ENCODE assay signal across 11 cellular contexts in genomic region chr2:36371070-36371962, GRCh38. TPM values are rescaled to one million over a fixed set of nuclear protein-coding genes. Genes with fewer than 3 reads are reported as not detected.
DNase-seq lines count a peak whose midpoint lies in the region; ATAC-seq and TF ChIP-seq lines count a peak whose summit lies in the region.
"Had no signal": no experiment of that assay in that cellular context is flagged by ENCODE, and none has a peak within 500 bp of the region (broad histone marks: within the 10 kb centered on the region; RNA-seq: fewer than 3 reads in every experiment).

No MANE protein-coding gene starts in this region.

- TF ChIP-seq CTCF in HCT116 (IDR thresholded peaks at IDR 0.05 in 2 of 3, conservative IDR thresholded peaks at IDR 0.05 in 1 of 3; ENCODE audit: borderline replicate concordance in 1 of 3, insufficient read depth in 1 of 3, low read depth in 2 of 3, low read length in 2 of 3), result no peak
- no peak for TF ChIP-seq CTCF in WI38 (IDR thresholded peaks at IDR 0.05; ENCODE audit: low read depth, low read length)
- TF ChIP-seq CTCF in hepatocyte (IDR thresholded peaks at IDR 0.05; ENCODE audit: poor library complexity), result no peak
- no peak for TF ChIP-seq CTCF in smooth muscle cell (IDR thresholded peaks at IDR 0.05; ENCODE audit: borderline replicate concordance, insufficient read depth, poor library complexity, severe bottlenecking)
- no peak for TF ChIP-seq CTCF in dorsolateral prefrontal cortex (IDR thresholded peaks at IDR 0.05 in 54 of 56, conservative IDR thresholded peaks at IDR 0.05 in 2 of 56; ENCODE audit: low read depth in 1 of 56, partially characterized antibody in 56 of 56)

- H3K27ac ChIP-seq in HCT116 (ENCODE audit: low read depth, low read length) (peak overlapping the region; percentile 64), hepatocyte (peak overlapping the region; percentile 21), smooth muscle cell (ENCODE audit: low read depth) (peak overlapping the region; percentile 43), dorsolateral prefrontal cortex (no peak overlapping the region)

- DNase-seq in HCT116 (ENCODE audit: low read depth, low spot score) (no peak), hepatocyte (ENCODE audit: low spot score) (no peak), smooth muscle cell (lab: John Stamatoyannopoulos, UW; ENCODE audit: unreplicated experiment) (no peak), RKO (ENCODE audit: low spot score) (no peak), nucleus accumbens (lab: John Stamatoyannopoulos, UW) (no peak), dorsolateral prefrontal cortex (no peak)
- DNase-seq: activated naive CD8-positive, alpha-beta T cell treated with anti-CD3 and anti-CD28 coated beads, Interleukin-2, amount 50 U/mL, for 24 hours; hypothalamus; Karpas-422 had no signal

- H3K4me2 ChIP-seq in HCT116 (ENCODE audit: low read length) (peak overlapping the region; percentile 87), hepatocyte (peak overlapping the region; percentile 20), smooth muscle cell (peak overlapping the region; percentile 55)

- CTCF ChIA-PET in HCT116 (lab: Charles Lee), result interaction anchor here (1.4 to 2.5 kb wide), 4 partner anchors 13 to 399 kb away, joined by 3 to 9 read pairs (median 6); no protein-coding TSS in a partner anchor

- 53% methylated on average over 10 of the region's 10 CpGs for WGBS in hepatocyte (ENCODE audit: low lambda C conversion rate, missing lambda C conversion rate)
- WGBS in smooth muscle cell (ENCODE audit: low lambda C conversion rate), result 44% methylated on average over 10 of the region's 10 CpGs

- H3K9me2 ChIP-seq in HCT116 (ENCODE audit: insufficient read depth), result no peaks in the 10 kb centered on the region
- no peaks in the 10 kb centered on the region for H3K9me2 ChIP-seq in hepatocyte (replicated peaks; ENCODE audit: insufficient read depth)

- H3K27me3 ChIP-seq in HCT116 (ENCODE audit: insufficient read depth, low read length) (no peaks in the 10 kb centered on the region), hepatocyte (no peaks in the 10 kb centered on the region), smooth muscle cell (ENCODE audit: low read depth) (no peaks in the 10 kb centered on the region), dorsolateral prefrontal cortex (no peaks in the 10 kb centered on the region)

- H3K4me1 ChIP-seq in HCT116 (ENCODE audit: control insufficient read depth in 1 of 2, insufficient read depth in 2 of 2, low read length in 2 of 2) (peaks cover 82 to 100% of the 10 kb centered on the region in 2 experiments), hepatocyte (ENCODE audit: insufficient read depth) (peaks cover 57% of the 10 kb centered on the region), smooth muscle cell (ENCODE audit: low read depth) (peaks cover 45% of the 10 kb centered on the region)

- H3K9me3 ChIP-seq in HCT116 (ENCODE audit: control insufficient read depth in 1 of 2, insufficient read depth in 1 of 2, low read depth in 1 of 2, low read length in 2 of 2), result no peaks in the 10 kb centered on the region
- H3K9me3 ChIP-seq in hepatocyte (ENCODE audit: low read depth), result no peaks in the 10 kb centered on the region
- H3K9me3 ChIP-seq in smooth muscle cell (replicated peaks; ENCODE audit: low read depth), result no peaks in the 10 kb centered on the region

- no TSS peak for BruUV-seq in HCT116 (replicated peaks; lab: Mats Ljungman, UMichigan)

- TF ChIP-seq POLR2A in HCT116 (IDR thresholded peaks at IDR 0.05; ENCODE audit: borderline replicate concordance, extremely low read depth, insufficient read depth, insufficient read length), result no peak

- peaks cover 97% of the 10 kb centered on the region for H3K79me2 ChIP-seq in HCT116 (ENCODE audit: insufficient read depth, low read length)
- peaks cover 95% of the 10 kb centered on the region for H3K79me2 ChIP-seq in hepatocyte
- peaks cover 58% of the 10 kb centered on the region for H3K79me2 ChIP-seq in smooth muscle cell (ENCODE audit: low read depth)

- H3F3A ChIP-seq in smooth muscle cell (ENCODE audit: low read depth), result peaks cover 5% of the 10 kb centered on the region

- ATAC-seq in HCT116 (peak; percentile 53), HG03139 (IDR thresholded peaks at IDR 0.05; ENCODE audit: unreplicated experiment) (no peak)
- ATAC-seq: activated naive CD8-positive, alpha-beta T cell treated with anti-CD3 and anti-CD28 coated beads, Interleukin-2, amount 50 U/mL, for 24 hours had no signal

- H3K9ac ChIP-seq in HCT116 (ENCODE audit: low read length), result peak overlapping the region; percentile 49
- no peak overlapping the region for H3K9ac ChIP-seq in smooth muscle cell (ENCODE audit: low read depth)

- H3K4me3 ChIP-seq in HCT116 (replicated peaks in 1 of 2; ENCODE audit: low read depth in 1 of 2, low read length in 2 of 2) (peak overlapping the region; percentile 27 to 54), WI38 (ENCODE audit: low read depth, low read length) (0 out of 2 replicates have a peak overlapping the region, but pooled peaks have one; percentile 8), hepatocyte (no peak overlapping the region), smooth muscle cell (no peak overlapping the region), dorsolateral prefrontal cortex (peak overlapping the region in 1 of 59 donors; percentile 8)

- H4K20me1 ChIP-seq in HCT116 (ENCODE audit: insufficient read depth) (no peaks in the 10 kb centered on the region), hepatocyte (ENCODE audit: insufficient read depth, poor library complexity, severe bottlenecking) (peaks cover 41% of the 10 kb centered on the region), smooth muscle cell (ENCODE audit: low read depth) (peaks cover 6% of the 10 kb centered on the region)

- no peak overlapping the region for H2AFZ ChIP-seq in HCT116 (ENCODE audit: low read depth, low read length, poor library complexity, severe bottlenecking)
- no peak overlapping the region for H2AFZ ChIP-seq in hepatocyte
- H2AFZ ChIP-seq in smooth muscle cell (ENCODE audit: low read depth), result no peak overlapping the region

- no peaks in the 10 kb centered on the region for H3K36me3 ChIP-seq in HCT116 (ENCODE audit: control insufficient read depth in 1 of 2, insufficient read depth in 2 of 2, low read length in 2 of 2)
- no peaks in the 10 kb centered on the region for H3K36me3 ChIP-seq in hepatocyte (replicated peaks; ENCODE audit: insufficient read depth, low read depth)
- no peaks in the 10 kb centered on the region for H3K36me3 ChIP-seq in smooth muscle cell (ENCODE audit: low read depth)

- no peak for TF ChIP-seq RAD21 in HCT116 (IDR thresholded peaks at IDR 0.05; ENCODE audit: low read depth)

- POLR2A ChIA-PET in HCT116 (lab: Charles Lee), result no interaction called here

- RAD21 ChIA-PET in HCT116 (lab: Charles Lee; ENCODE audit: low non-redundant PET in 1 of 2, low total read pairs in 2 of 2, uncharacterized antibody in 2 of 2, unreplicated experiment in 2 of 2), result no interaction called here

- intact Hi-C loops in HCT116 (cut with micrococcal nuclease) (no loop called here), dorsolateral prefrontal cortex (cut with DNase I) (no loop called here)

TF ChIP-seq in HCT116, 20 proteins besides CTCF, POLR2A, EP300 and RAD21:
- no peak for TF ChIP-seq ATF3 (IDR thresholded peaks at IDR 0.05)
- no peak for TF ChIP-seq FOSL1 (IDR thresholded peaks at IDR 0.05; ENCODE audit: low read depth)
- 0 out of 2 replicates have a peak, but pooled peaks have one; percentile 7 for TF ChIP-seq SP1 (IDR thresholded peaks at IDR 0.05; ENCODE audit: low read depth)
- no peak for TF ChIP-seq JUND (IDR thresholded peaks at IDR 0.05)
- TF ChIP-seq SRF (IDR thresholded peaks at IDR 0.05; ENCODE audit: low read depth), result peak; percentile 70
- TF ChIP-seq TCF7L2 (IDR thresholded peaks at IDR 0.05; ENCODE audit: borderline replicate concordance, extremely low read depth, insufficient read depth, insufficient read length), result no peak
- peak; percentile 69; the same call in 1 of the 2 replicates for TF ChIP-seq EGR1 (IDR thresholded peaks at IDR 0.05; ENCODE audit: low read depth)

RNA-seq across cellular contexts. Expression of gene CRIM1, which starts 15.7 kb away (rescaled TPM):
- total RNA-seq in HCT116 (2021; ENCODE audit: unreplicated experiment) (27.2 TPM), hepatocyte (40.8 and 49.0 TPM in 2 replicates), smooth muscle cell (28.0 and 32.8 TPM in 2 replicates), dorsolateral prefrontal cortex (100 to 1,000 TPM in 17 of 120 experiments, 10 to 100 TPM in 103; 57.7 to 155 (median 82.6) TPM)
- polyA plus RNA-seq in HCT116 (2012), result 11.8 and 12.1 TPM in 2 replicates
- polyA plus RNA-seq in hepatocyte (19.1 and 23.0 TPM in 2 replicates), smooth muscle cell (10.1 and 15.7 TPM in 2 replicates)

Comparison
In these comparisons a context has a peak if more than half of its experiments do, and no peak if none do; other contexts are left out.
1. H3K27ac ChIP-seq: peak in HCT116 (single experiment), hepatocyte (single experiment) and smooth muscle cell (single experiment); none in dorsolateral prefrontal cortex (0 of 59).
2. H3K4me2 ChIP-seq: peak in every context shown above with its lines; median percentile 87 in HCT116; 55 in smooth muscle cell; 20 in hepatocyte.
3. H3K4me3 ChIP-seq: peak in HCT116 (2 of 2) and WI38 (single experiment); none in hepatocyte (single experiment) and smooth muscle cell (single experiment).